23 cellular contexts compared by ENCODE assay signal in genomic region chr2:83730258-83730657, GRCh38.
DNase-seq lines count a peak whose midpoint lies in the region; TF ChIP-seq lines count a peak whose summit lies in the region.
"Had no signal": no experiment of that assay in that cellular context is flagged by ENCODE, and none has a peak within 500 bp of the region (broad histone marks: within the 10 kb centered on the region; RNA-seq: fewer than 3 reads in every experiment).

No MANE protein-coding gene starts in this region.

- TF ChIP-seq CTCF in foreskin fibroblast (IDR thresholded peaks at IDR 0.05; ENCODE audit: low read depth, low read length) (no peak), glutamatergic neuron (IDR thresholded peaks at IDR 0.05; ENCODE audit: partially characterized antibody, unreplicated experiment) (no peak)

- DNase-seq in AG08395 (ENCODE audit: low spot score) (peak; percentile 2), ELR (ENCODE audit: low read depth) (peak; percentile 41), LHCN-M2 (ENCODE audit: low read depth) (peak; percentile 1), foreskin fibroblast (peak; percentile 4 to 23), glutamatergic neuron (no peak), NCI-H2107 (lab: John Stamatoyannopoulos, UW) (no peak), posterior cingulate gyrus (no peak)
- DNase-seq: CD4-positive, alpha-beta T cell; COR-L47; DMS79 treated with DMSO at 0.1 percent for 48 hours; GOT3; Karpas-422; MG63; NCI-H1048; NCI-H1417 treated with DMSO at 0.1 percent for 48 hours; NCI-H187 treated with DMSO at 0.1 percent for 48 hours; NCI-H69; PC-9; RPMI8226; SHP77; SW 1271; T-helper 17 cell had no signal

- no peaks in the 10 kb centered on the region for H3K36me3 Mint-ChIP-seq in glutamatergic neuron (ENCODE audit: unreplicated experiment)

- H3K4me3 Mint-ChIP-seq in glutamatergic neuron (ENCODE audit: unreplicated experiment), result no peak overlapping the region
- H3K4me3 Mint-ChIP-seq: CD4-positive, alpha-beta T cell; T-helper 17 cell had no signal

- H3K4me3 ChIP-seq in foreskin fibroblast (ENCODE audit: low read depth in 1 of 2, low read length in 2 of 2), result no peak overlapping the region
- H3K4me3 ChIP-seq: BLaER1, MG63, PC-9 had no signal

- no peaks in the 10 kb centered on the region for H3K9me3 Mint-ChIP-seq in glutamatergic neuron (ENCODE audit: unreplicated experiment)

- no peak overlapping the region for H3K27ac Mint-ChIP-seq in glutamatergic neuron (ENCODE audit: unreplicated experiment)
- H3K27ac Mint-ChIP-seq: CD4-positive, alpha-beta T cell; T-helper 17 cell had no signal

- no peaks in the 10 kb centered on the region for H3K27me3 Mint-ChIP-seq in glutamatergic neuron (ENCODE audit: unreplicated experiment)
- H3K27me3 Mint-ChIP-seq: CD4-positive, alpha-beta T cell; T-helper 17 cell had no signal

- no peaks in the 10 kb centered on the region for H3K4me1 Mint-ChIP-seq in glutamatergic neuron (ENCODE audit: low read depth, unreplicated experiment)
- H3K4me1 Mint-ChIP-seq: T-helper 17 cell had no signal

- intact Hi-C loops in posterior cingulate gyrus (cut with DNase I), result no loop called here

Comparison
In these comparisons a context has a peak if more than half of its experiments do, and no peak if none do; other contexts are left out.
1. DNase-seq: peak in AG08395 (single experiment), ELR (single experiment), LHCN-M2 (single experiment) and foreskin fibroblast (2 of 2); none in glutamatergic neuron (single experiment), NCI-H2107 (single experiment) and posterior cingulate gyrus (0 of 10).